In genomic region chr2:159456500-159457426, GRCh38 we compare ENCODE assay signal across 16 cellular contexts.
DNase-seq lines count a peak whose midpoint lies in the region; ATAC-seq and TF ChIP-seq lines count a peak whose summit lies in the region.
"Had no signal": no experiment of that assay in that cellular context is flagged by ENCODE, and none has a peak within 500 bp of the region (broad histone marks: within the 10 kb centered on the region; RNA-seq: fewer than 3 reads in every experiment).

No MANE protein-coding gene starts in this region.

- CTCF ChIA-PET in CD4-positive, alpha-beta T cell (lab: Charles Lee), result no interaction called here

- DNase-seq in CD4-positive, alpha-beta T cell, result no peak
- DNase-seq in fibroblast of peridontal ligament (ENCODE audit: extremely low read depth), result peak; percentile 19
- DNase-seq in effector CD4-positive, alpha-beta T cell, result no peak
- DNase-seq in GM19240 (ENCODE audit: insufficient read length, low spot score), result no peak
- no peak for DNase-seq in naive thymus-derived CD8-positive, alpha-beta T cell
- no peak for DNase-seq in NCI-H1092 treated with DMSO at 0.1 percent for 48 hours (lab: John Stamatoyannopoulos, UW)
- DNase-seq: activated CD4-positive, alpha-beta T cell treated with anti-CD3 and anti-CD28 coated beads for 1 hour; activated naive CD4-positive, alpha-beta T cell; CD4-positive, alpha-beta memory T cell; dermis blood vessel endothelial cell; NCI-H446; psoas muscle; testis had no signal

- H3K27ac Mint-ChIP-seq in CD4-positive, alpha-beta T cell, result no peak overlapping the region
- no peak overlapping the region for H3K27ac Mint-ChIP-seq in naive thymus-derived CD8-positive, alpha-beta T cell

- no peaks in the 10 kb centered on the region for H3K27me3 ChIP-seq in CD4-positive, alpha-beta T cell (ENCODE audit: control insufficient read depth, insufficient read depth, low read length)
- H3K27me3 ChIP-seq: testis had no signal

- H3K9me3 ChIP-seq in CD4-positive, alpha-beta T cell (ENCODE audit: control insufficient read depth, low read length), result no peaks in the 10 kb centered on the region
- H3K9me3 ChIP-seq in KOPT-K1 (ENCODE audit: insufficient read depth, low read length, poor library complexity, severe bottlenecking), result no peaks in the 10 kb centered on the region
- H3K9me3 ChIP-seq: psoas muscle, testis had no signal

- no peaks in the 10 kb centered on the region for H3K27me3 Mint-ChIP-seq in CD4-positive, alpha-beta T cell
- no peaks in the 10 kb centered on the region for H3K27me3 Mint-ChIP-seq in naive thymus-derived CD8-positive, alpha-beta T cell
- H3K27me3 Mint-ChIP-seq: CD4-positive, alpha-beta memory T cell had no signal

- no peak for TF ChIP-seq CTCF in CD4-positive, alpha-beta T cell (IDR thresholded peaks at IDR 0.05)

- no peaks in the 10 kb centered on the region for H3K9me3 Mint-ChIP-seq in CD4-positive, alpha-beta T cell
- H3K9me3 Mint-ChIP-seq in naive thymus-derived CD8-positive, alpha-beta T cell, result no peaks in the 10 kb centered on the region
- H3K9me3 Mint-ChIP-seq: CD4-positive, alpha-beta memory T cell had no signal

- no peak for ATAC-seq in CD4-positive, alpha-beta T cell (ENCODE audit: poor library complexity)
- ATAC-seq in GM18867 (IDR thresholded peaks at IDR 0.05; ENCODE audit: unreplicated experiment), result peak; percentile 43
- no peak for ATAC-seq in naive thymus-derived CD8-positive, alpha-beta T cell
- ATAC-seq: Right ventricle myocardium inferior had no signal

- no peaks in the 10 kb centered on the region for H3K36me3 ChIP-seq in KOPT-K1 (ENCODE audit: insufficient read depth, low read length)

- H3K4me1 Mint-ChIP-seq in CD4-positive, alpha-beta T cell (ENCODE audit: low read depth), result peaks cover 43% of the 10 kb centered on the region
- H3K4me1 Mint-ChIP-seq in naive thymus-derived CD8-positive, alpha-beta T cell, result peaks cover 9 to 29% (median 21%) of the 10 kb centered on the region in 4 donors

- peak overlapping the region; percentile 35 for H3K4me3 Mint-ChIP-seq in CD4-positive, alpha-beta T cell
- peak overlapping the region in 1 of 10 donors; percentile 11 for H3K4me3 Mint-ChIP-seq in naive thymus-derived CD8-positive, alpha-beta T cell

- intact Hi-C loops in CD4-positive, alpha-beta T cell (cut with DNase I, micrococcal nuclease), result no loop called here

- no peaks in the 10 kb centered on the region for H3K36me3 Mint-ChIP-seq in CD4-positive, alpha-beta T cell (ENCODE audit: low read depth)
- peaks cover 0 to 4% (median 2%) of the 10 kb centered on the region in 3 donors for H3K36me3 Mint-ChIP-seq in naive thymus-derived CD8-positive, alpha-beta T cell

- H3K27ac ChIP-seq in CD4-positive, alpha-beta T cell (ENCODE audit: low read depth, low read length), result no peak overlapping the region
- H3K27ac ChIP-seq in KOPT-K1 (ENCODE audit: low read depth, low read length, poor library complexity, severe bottlenecking), result peak overlapping the region; percentile 66
- H3K27ac ChIP-seq: psoas muscle, testis had no signal

- POLR2A ChIA-PET in CD4-positive, alpha-beta T cell (lab: Charles Lee), result no interaction called here
- POLR2A ChIA-PET in naive thymus-derived CD8-positive, alpha-beta T cell (lab: Charles Lee), result no interaction called here
